Comparison of ENCODE assay signal across 8 cellular contexts in genomic region chr17:48047741-48048320, GRCh38. TPM values are rescaled to one million over a fixed set of nuclear protein-coding genes. Genes with fewer than 3 reads are reported as not detected.
DNase-seq lines count a peak whose midpoint lies in the region; ATAC-seq and TF ChIP-seq lines count a peak whose summit lies in the region.

No MANE protein-coding gene starts in this region.

- peak overlapping the region; percentile 76 for H3K27ac ChIP-seq in RWPE2 (ENCODE audit: poor library complexity, severe bottlenecking)

- DNase-seq in ELR (ENCODE audit: low read depth) (peak; percentile 100), H7 (peak; percentile 98), RWPE2 (ENCODE audit: low spot score) (peak; percentile 100), fibroblast of pulmonary artery (ENCODE audit: low read depth) (peak; percentile 100)
- DNase-seq in activated effector memory CD4-positive, alpha-beta T cell treated with Interleukin-2 at 50 U/mL for 16 hours: peak; percentile 96
- DNase-seq in natural killer cell treated with Interleukin-12 subunit alpha and Interleukin-12 subunit beta and Interleukin-15 and Interleukin-18, amount 100 ng/mL, for 72 hours (ENCODE audit: low spot score): peak; percentile 99
- DNase-seq in stimulated activated naive CD4-positive, alpha-beta T cell treated with Interleukin-2 at 50 U/mL for 16 hours (lab: John Stamatoyannopoulos, UW): peak; percentile 99

- H3K36me3 ChIP-seq in H7 (replicated peaks; ENCODE audit: control insufficient read depth, insufficient read depth, low read length) (peaks cover 17% of the 10 kb centered on the region), Loucy (ENCODE audit: insufficient read depth, low read length) (peaks cover 18% of the 10 kb centered on the region; the same call in 1 of the 2 replicates), RWPE2 (ENCODE audit: low read depth) (peaks cover 34% of the 10 kb centered on the region)

- peaks cover 58% of the 10 kb centered on the region for H3K4me1 ChIP-seq in Loucy (ENCODE audit: insufficient read depth, low read length, poor library complexity, severe bottlenecking)
- peaks cover 52% of the 10 kb centered on the region for H3K4me1 ChIP-seq in RWPE2 (ENCODE audit: insufficient read depth, poor library complexity, severe bottlenecking)

- peak overlapping the region; percentile 81 for H3K4me3 Mint-ChIP-seq in natural killer cell treated with Interleukin-12 subunit alpha and Interleukin-12 subunit beta and Interleukin-15 and Interleukin-18, amount 100 ng/mL, for 72 hours

- peak overlapping the region; percentile 94 for H3K4me3 ChIP-seq in H7 (ENCODE audit: insufficient read depth, low read depth, low read length)
- peak overlapping the region; percentile 81 for H3K4me3 ChIP-seq in Loucy (ENCODE audit: low read length, poor library complexity, severe bottlenecking)
- H3K4me3 ChIP-seq in RWPE2 (ENCODE audit: severe bottlenecking): peak overlapping the region; percentile 80
- peak overlapping the region; percentile 91 for H3K4me3 ChIP-seq in fibroblast of pulmonary artery (replicated peaks; ENCODE audit: low read depth, low read length)

- H3K36me3 Mint-ChIP-seq in natural killer cell treated with Interleukin-12 subunit alpha and Interleukin-12 subunit beta and Interleukin-15 and Interleukin-18, amount 100 ng/mL, for 72 hours: peaks cover 17% of the 10 kb centered on the region

- no peaks in the 10 kb centered on the region for H3K9me3 ChIP-seq in Loucy (ENCODE audit: insufficient read depth, low read depth, low read length)
- no peaks in the 10 kb centered on the region for H3K9me3 ChIP-seq in RWPE2 (ENCODE audit: severe bottlenecking)

- H3K27me3 Mint-ChIP-seq in natural killer cell treated with Interleukin-12 subunit alpha and Interleukin-12 subunit beta and Interleukin-15 and Interleukin-18, amount 100 ng/mL, for 72 hours: no peaks in the 10 kb centered on the region

- peaks cover 68% of the 10 kb centered on the region for H3K79me2 ChIP-seq in Loucy (ENCODE audit: insufficient read depth, low read length)

- no peaks in the 10 kb centered on the region for H3F3A ChIP-seq in Loucy (ENCODE audit: low read depth)

- H3K27me3 ChIP-seq in H7 (ENCODE audit: control insufficient read depth, insufficient read depth, low read length) (no peaks in the 10 kb centered on the region; the same call in 1 of the 2 replicates), Loucy (ENCODE audit: insufficient read depth, low read length, poor library complexity, severe bottlenecking) (no peaks in the 10 kb centered on the region), RWPE2 (ENCODE audit: insufficient read depth, poor library complexity, severe bottlenecking) (no peaks in the 10 kb centered on the region)

- TF ChIP-seq CTCF in Loucy (conservative IDR thresholded peaks at IDR 0.05; ENCODE audit: low read length) (no peak), RWPE2 (IDR thresholded peaks at IDR 0.05; ENCODE audit: poor library complexity, severe bottlenecking) (no peak), fibroblast of pulmonary artery (IDR thresholded peaks at IDR 0.05; ENCODE audit: low read length, missing control alignments) (no peak)

- peak overlapping the region; percentile 74 for H2AFZ ChIP-seq in Loucy (ENCODE audit: low read length)

- peak overlapping the region; percentile 90 to 95 for H3K27ac Mint-ChIP-seq in natural killer cell treated with Interleukin-12 subunit alpha and Interleukin-12 subunit beta and Interleukin-15 and Interleukin-18, amount 100 ng/mL, for 72 hours

- ATAC-seq in RWPE2 (ENCODE audit: low read depth): peak; percentile 84
- ATAC-seq in natural killer cell treated with Interleukin-12 subunit alpha and Interleukin-12 subunit beta and Interleukin-15 and Interleukin-18, amount 100 ng/mL, for 72 hours: peak; percentile 97

- no peaks in the 10 kb centered on the region for H3K9me2 ChIP-seq in Loucy (replicated peaks; ENCODE audit: low read depth, low read length)

- H4K20me1 ChIP-seq in Loucy (ENCODE audit: insufficient read depth, low read length, poor library complexity, severe bottlenecking): peaks cover 39% of the 10 kb centered on the region

- peak overlapping the region; percentile 87 for H3K4me2 ChIP-seq in Loucy (ENCODE audit: low read depth, low read length, poor library complexity, severe bottlenecking)

- peak overlapping the region; percentile 94 for H3K9ac ChIP-seq in Loucy (ENCODE audit: low read depth, low read length, poor library complexity, severe bottlenecking)

- H3K4me1 Mint-ChIP-seq in natural killer cell treated with Interleukin-12 subunit alpha and Interleukin-12 subunit beta and Interleukin-15 and Interleukin-18, amount 100 ng/mL, for 72 hours (ENCODE audit: low read depth in 2 of 2): peaks cover 48 to 58% of the 10 kb centered on the region in 2 donors

- no peaks in the 10 kb centered on the region for H3K9me3 Mint-ChIP-seq in natural killer cell treated with Interleukin-12 subunit alpha and Interleukin-12 subunit beta and Interleukin-15 and Interleukin-18, amount 100 ng/mL, for 72 hours

RNA-seq across cellular contexts. Expression of gene NFE2L1, which starts 0.3 kb away (rescaled TPM):
- 89.5 and 114 TPM in 2 replicates for total RNA-seq in H7 (2014; rRNA removed; shearing (Covaris generic))
- total RNA-seq in natural killer cell treated with Interleukin-12 subunit alpha and Interleukin-12 subunit beta and Interleukin-15 and Interleukin-18, amount 100 ng/mL, for 72 hours: 100 to 1,000 TPM; 103 to 153 TPM

RNA-seq across cellular contexts. Expression of gene COPZ2, which starts 10.2 kb away (rescaled TPM):
- total RNA-seq in H7 (2014; rRNA removed; shearing (Covaris generic)): not detected in 2 replicates
- total RNA-seq in natural killer cell treated with Interleukin-12 subunit alpha and Interleukin-12 subunit beta and Interleukin-15 and Interleukin-18, amount 100 ng/mL, for 72 hours: 10 to 100 TPM; 14.9 to 32.9 TPM

RNA-seq across cellular contexts. Expression of gene CBX1, which starts 53.4 kb away (rescaled TPM):
- total RNA-seq in H7 (2014; rRNA removed; shearing (Covaris generic)): 126 and 153 TPM in 2 replicates
- 10 to 100 TPM; 51.8 to 58.5 TPM for total RNA-seq in natural killer cell treated with Interleukin-12 subunit alpha and Interleukin-12 subunit beta and Interleukin-15 and Interleukin-18, amount 100 ng/mL, for 72 hours

RNA-seq across cellular contexts. Expression of gene SNX11, which starts 59.7 kb away (rescaled TPM):
- 16.0 and 17.4 TPM in 2 replicates for total RNA-seq in H7 (2014; rRNA removed; shearing (Covaris generic))
- 100 to 1,000 TPM in 1 of 2 donors, 10 to 100 TPM in 1; 82.2 to 164 TPM for total RNA-seq in natural killer cell treated with Interleukin-12 subunit alpha and Interleukin-12 subunit beta and Interleukin-15 and Interleukin-18, amount 100 ng/mL, for 72 hours

Comparison
In these comparisons a context has a peak if more than half of its experiments do, and no peak if none do; other contexts are left out.
1. Peak in every context shown above with its lines: DNase-seq, ATAC-seq, H3K4me3 ChIP-seq and H3K27ac ChIP-seq.
2. RNA of gene COPZ2, which starts 10.2 kb away (total RNA-seq): 14.9 to 32.9 TPM in natural killer cell treated with Interleukin-12 subunit alpha and Interleukin-12 subunit beta and Interleukin-15 and Interleukin-18, amount 100 ng/mL, for 72 hours; not detected in H7; every median in the first group is over 10 times any median in the second.